16 cellular contexts compared by ENCODE assay signal in genomic region chr20:21137078-21137477, GRCh38. TPM values are rescaled to one million over a fixed set of nuclear protein-coding genes. Genes with fewer than 3 reads are reported as not detected.
DNase-seq lines count a peak whose midpoint lies in the region; ATAC-seq and TF ChIP-seq lines count a peak whose summit lies in the region.
"Had no signal": no experiment of that assay in that cellular context is flagged by ENCODE, and none has a peak within 500 bp of the region (broad histone marks: within the 10 kb centered on the region; RNA-seq: fewer than 3 reads in every experiment).

No MANE protein-coding gene starts in this region.

- intact Hi-C loops in Right ventricle myocardium superior (cut with DNase I): no loop called here
- intact Hi-C loops in right cardiac atrium (cut with DNase I): no loop called here
- intact Hi-C loops in vagina (cut with DNase I): no loop called here

- H3K27ac Mint-ChIP-seq in H9: peak overlapping the region in 1 of 3 experiments; percentile 74; a peak in 2 of 7 replicates

- no peak overlapping the region for H3K14ac ChIP-seq in H9 (ENCODE audit: insufficient read depth, low read length)

- no peak overlapping the region for H4K5ac ChIP-seq in H9 (ENCODE audit: insufficient read length, low read depth, low read length)

- H3K36me3 Mint-ChIP-seq in H9 (ENCODE audit: insufficient read depth in 1 of 3, low read depth in 3 of 3): peaks cover 3 to 50% (median 25%) of the 10 kb centered on the region in 3 experiments; a peak in 6 of 7 replicates

- POLR2A ChIA-PET in RWPE1 (lab: Yijun Ruan, JAX; ENCODE audit: low non-redundant PET): no interaction called here

- H3K9ac ChIP-seq in H9 (ENCODE audit: extremely low read depth, insufficient read length, low read length): no peak overlapping the region
- H3K9ac ChIP-seq: SK-N-SH had no signal

- no peak overlapping the region for H3K4me2 ChIP-seq in H9 (ENCODE audit: insufficient read depth, insufficient read length, low read length)
- H3K4me2 ChIP-seq: SK-N-SH had no signal

- H2BK15ac ChIP-seq in H9 (ENCODE audit: low read depth, low read length): no peak overlapping the region

- no peaks in the 10 kb centered on the region for H3K9me3 Mint-ChIP-seq in H9
- H3K9me3 Mint-ChIP-seq: CD14-positive monocyte had no signal

- no peaks in the 10 kb centered on the region for H4K20me1 ChIP-seq in H9 (ENCODE audit: control insufficient read depth, insufficient read depth, insufficient read length)

- H3K27me3 ChIP-seq in right cardiac atrium (ENCODE audit: control insufficient read depth, insufficient read depth): no peaks in the 10 kb centered on the region
- no peaks in the 10 kb centered on the region for H3K27me3 ChIP-seq in vagina
- H3K27me3 ChIP-seq in H9 (ENCODE audit: insufficient read depth, low read length): no peaks in the 10 kb centered on the region

- 87% methylated on average over 1 of the region's 1 CpG for WGBS in right cardiac atrium
- no CpG with 5 or more reads among the region's 1 CpG for WGBS in H9 (ENCODE audit: extremely low coverage, insufficient read length, low lambda C conversion rate)

- H3K4me1 ChIP-seq in right cardiac atrium (ENCODE audit: control insufficient read depth, insufficient read depth, low read length) (no peaks in the 10 kb centered on the region), vagina (no peaks in the 10 kb centered on the region), H9 (ENCODE audit: insufficient read depth, low read length) (no peaks in the 10 kb centered on the region)

- no peak overlapping the region for H2AK5ac ChIP-seq in H9 (ENCODE audit: insufficient read length, low read length)

- 0 out of 2 replicates have a peak, but pooled peaks cover 2% of the 10 kb centered on the region for H3K79me2 ChIP-seq in H9 (ENCODE audit: insufficient read depth, low read length)

- no peak overlapping the region for H3K4me3 Mint-ChIP-seq in H9
- H3K4me3 Mint-ChIP-seq: CD14-positive monocyte had no signal

- no peak overlapping the region for H2BK20ac ChIP-seq in H9 (ENCODE audit: low read depth, low read length, poor library complexity, severe bottlenecking)

- DNase-seq in Right ventricle myocardium superior (no peak), right cardiac atrium (no peak), NCI-H1417 treated with DMSO at 0.1 percent for 48 hours (lab: John Stamatoyannopoulos, UW) (peak; percentile 8), NCI-H774 (lab: John Stamatoyannopoulos, UW) (peak; percentile 52), RWPE1 (ENCODE audit: low spot score) (no peak), vagina (ENCODE audit: extremely low spot score in 2 of 2) (no peak), H9 (no peak)
- DNase-seq: DMS53, NCI-H1048, NCI-H510A treated with DMSO at 0.1 percent for 48 hours, PC-3, SK-N-SH had no signal

- H4K8ac ChIP-seq in H9 (replicated peaks; ENCODE audit: insufficient read length, low read depth, low read length): no peak overlapping the region

- H4K91ac ChIP-seq in H9 (ENCODE audit: insufficient read length, low read depth, low read length): no peak overlapping the region

- H3K27ac ChIP-seq in right cardiac atrium (ENCODE audit: low read length): no peak overlapping the region
- H3K27ac ChIP-seq in RWPE1: no peak overlapping the region
- no peak overlapping the region for H3K27ac ChIP-seq in vagina
- H3K27ac ChIP-seq in H9 (ENCODE audit: insufficient read length, low read depth, low read length): no peak overlapping the region

- H3K27me3 Mint-ChIP-seq in H9 (ENCODE audit: low read depth): no peaks in the 10 kb centered on the region

- H3K4me3 ChIP-seq in right cardiac atrium (ENCODE audit: low read length) (no peak overlapping the region), vagina (no peak overlapping the region)

- CTCF ChIA-PET in RWPE1 (lab: Yijun Ruan, JAX): no interaction called here

- H3T11ph ChIP-seq in H9 (ENCODE audit: low read length): no peak overlapping the region

- TF ChIP-seq CTCF in RWPE1 (conservative IDR thresholded peaks at IDR 0.05; ENCODE audit: low read depth) (no peak), vagina (IDR thresholded peaks at IDR 0.05) (no peak), H9 (conservative IDR thresholded peaks at IDR 0.05) (no peak)

- H3K18ac ChIP-seq in H9 (ENCODE audit: insufficient read length, low read depth, low read length): no peak overlapping the region

- H3K56ac ChIP-seq in H9 (ENCODE audit: insufficient read length, low read depth, low read length): no peak overlapping the region

- H3K23ac ChIP-seq in H9 (ENCODE audit: insufficient read length, low read depth, low read length): no peak overlapping the region

- H2BK120ac ChIP-seq in H9 (ENCODE audit: low read depth, low read length, poor library complexity, severe bottlenecking): no peak overlapping the region

- no peak overlapping the region for H2BK12ac ChIP-seq in H9 (ENCODE audit: insufficient read length, low read depth, low read length)

- H2AFZ ChIP-seq in H9 (ENCODE audit: low read length): no peak overlapping the region

- TF ChIP-seq POLR2A in vagina (IDR thresholded peaks at IDR 0.05): no peak

- peaks cover 3 to 18% of the 10 kb centered on the region in 2 experiments; a peak in 2 of 4 replicates for H3K4me1 Mint-ChIP-seq in H9
- H3K4me1 Mint-ChIP-seq: CD14-positive monocyte had no signal

- peak; percentile 86 for ATAC-seq in Right ventricle myocardium superior (ENCODE audit: poor library complexity)
- no peak for ATAC-seq in right cardiac atrium
- ATAC-seq: PC-3 had no signal

- H3K9me3 ChIP-seq in right cardiac atrium (ENCODE audit: control insufficient read depth, low read length) (no peaks in the 10 kb centered on the region), vagina (no peaks in the 10 kb centered on the region), H9 (ENCODE audit: control insufficient read depth, low read depth, low read length) (no peaks in the 10 kb centered on the region)
- H3K9me3 ChIP-seq: SK-N-SH had no signal

- H3K36me3 ChIP-seq in vagina: peaks cover 0 to 21% of the 10 kb centered on the region in 2 donors

- no peaks in the 10 kb centered on the region for H3K79me1 ChIP-seq in H9 (ENCODE audit: insufficient read depth, low read depth, low read length, poor library complexity, severe bottlenecking)

- H3K23me2 ChIP-seq in H9 (ENCODE audit: insufficient read length, low read depth, low read length, poor library complexity, severe bottlenecking): no peaks in the 10 kb centered on the region

- H2BK5ac ChIP-seq in H9 (ENCODE audit: insufficient read length, low read length): no peak overlapping the region

- no peak overlapping the region for H3K4ac ChIP-seq in H9 (ENCODE audit: low read depth, low read length)

RNA-seq across cellular contexts. Expression of gene KIZ, which starts 11.2 kb away (rescaled TPM):
- 35.7 TPM for total RNA-seq in Right ventricle myocardium superior
- 10 to 100 TPM; 17.1 to 37.7 (median 24.0) TPM for total RNA-seq in right cardiac atrium
- polyA plus RNA-seq in right cardiac atrium: 16.1 TPM
- 25.0 TPM for total RNA-seq in vagina
- 29.3 and 41.0 TPM in 2 replicates for total RNA-seq in H9 (2021)

RNA-seq across cellular contexts. Expression of gene LINC00237, which starts 30.9 kb away (rescaled TPM):
- total RNA-seq in Right ventricle myocardium superior (not detected), right cardiac atrium (not detected), vagina (not detected), H9 (2021) (0.24 and 0.90 TPM in 2 replicates)
- not detected for polyA plus RNA-seq in right cardiac atrium
- total RNA-seq: A673; HT1080; PC-3; T-helper 1 cell treated with Interleukin-12 subunit alpha and Interleukin-12 subunit beta and Interleukin-4 antibody, amounts not matched to agents 30 ng/mL and 1 ng/mL, for 36 hours had no signal
- polyA plus RNA-seq: SK-N-SH had no signal

Comparison
In these comparisons a context has a peak if more than half of its experiments do, and no peak if none do; other contexts are left out.
1. DNase-seq: peak in NCI-H1417 treated with DMSO at 0.1 percent for 48 hours (single experiment) and NCI-H774 (single experiment); none in Right ventricle myocardium superior (single experiment), right cardiac atrium (0 of 3), RWPE1 (single experiment), vagina (0 of 2) and H9 (single experiment).